Comparison of ENCODE assay signal across 24 cellular contexts in genomic region chr5:59683311-59683710, GRCh38.
"Had no signal": no experiment of that assay in that cellular context is flagged by ENCODE, and none has a peak within 500 bp of the region (broad histone marks: within the 10 kb centered on the region; RNA-seq: fewer than 3 reads in every experiment).

No MANE protein-coding gene starts in this region.

- H3K27ac ChIP-seq: neutrophil, pancreas, psoas muscle, skin epidermis, stomach, thoracic aorta, thyroid gland, tibial nerve, upper lobe of left lung, vagina had no signal

- ATAC-seq: naive thymus-derived CD4-positive, alpha-beta T cell; natural killer cell; pancreas; psoas muscle; right cardiac atrium; sciatic nerve; stimulated activated effector memory CD8-positive, alpha-beta T cell treated with anti-CD3 and anti-CD28 coated beads, Interleukin-12 subunit alpha, Interleukin-12 subunit beta, amount 100 ng/mL, for 72 hours; stimulated activated naive B cell treated with anti-CD40 and anti-IgM and Interleukin-4, amounts not matched to agents 10 μg/mL and 1 μg/mL and 100 μg/mL, for 72 hours had no signal

- H3K4me1 ChIP-seq: pancreas, thyroid gland, tibial nerve, upper lobe of left lung, vagina had no signal

- H3K27me3 ChIP-seq: neutrophil, stomach, thyroid gland, tibial nerve, upper lobe of left lung, vagina had no signal

- H3K4me3 ChIP-seq: pancreas, psoas muscle, skin epidermis, stomach, thoracic aorta, thyroid gland, tibial nerve, upper lobe of left lung, vagina had no signal

- H3K36me3 ChIP-seq: neutrophil, pancreas, stomach, thoracic aorta, thyroid gland, tibial nerve, upper lobe of left lung, vagina had no signal

- FAIRE-seq: urothelium cell line had no signal

- DNase-seq: naive thymus-derived CD4-positive, alpha-beta T cell; natural killer cell; nucleus accumbens; pancreas; psoas muscle; right cardiac atrium; stimulated activated CD4-positive, alpha-beta T cell treated with anti-CD3 and anti-CD28 coated beads, Interleukin-15, amount 100 ng/mL, for 24 hours; stimulated activated CD4-positive, alpha-beta T cell treated with anti-CD3 and anti-CD28 coated beads, Interleukin-2, amount 100 ng/mL, for 24 hours; stimulated activated CD4-positive, alpha-beta T cell treated with anti-CD3 and anti-CD28 coated beads, Interleukin-2, amount 100 ng/mL, for 48 hours; stimulated activated CD4-positive, alpha-beta T cell treated with anti-CD3 and anti-CD28 coated beads, Interleukin-4, amount 100 ng/mL, for 24 hours; stimulated activated naive B cell treated with anti-CD40 and anti-IgM and Interleukin-4, amounts not matched to agents 10 μg/mL and 1 μg/mL and 100 μg/mL, for 72 hours; stimulated activated naive CD4-positive, alpha-beta T cell treated with Interleukin-2 at 50 U/mL for 16 hours; stomach; thyroid gland; trophoblast cell; upper lobe of left lung had no signal

- H3K9me3 ChIP-seq: neutrophil, pancreas, psoas muscle, stomach, thoracic aorta, thyroid gland, tibial nerve, upper lobe of left lung, vagina had no signal
